ENCODE assay signal across 18 cellular contexts in the genomic region with DNA sequence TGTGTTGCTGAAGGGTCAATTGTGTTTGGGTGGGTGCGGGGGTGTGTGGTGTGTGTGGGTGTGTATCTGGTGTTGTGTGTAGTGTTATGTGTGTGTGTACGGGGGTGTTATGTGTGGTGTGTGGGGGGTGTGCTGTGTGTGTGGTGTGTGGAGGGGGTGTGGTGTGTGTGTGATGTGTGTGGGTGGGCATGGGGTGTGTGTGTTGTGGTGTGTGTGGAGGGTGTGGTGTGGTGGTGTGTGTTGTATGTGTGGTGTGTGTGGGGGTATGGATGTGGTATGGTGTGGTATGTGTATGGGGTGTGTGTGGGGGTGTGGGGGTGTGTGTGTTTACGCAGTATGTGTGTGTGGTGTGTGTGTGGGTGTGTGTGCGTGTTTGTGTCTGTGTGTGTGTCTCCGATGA.
DNase-seq lines count a peak whose midpoint lies in the region; ATAC-seq, FAIRE-seq and TF ChIP-seq lines count a peak whose summit lies in the region.
"Had no signal": no experiment of that assay in that cellular context is flagged by ENCODE, and none has a peak within 500 bp of the region (broad histone marks: within the 10 kb centered on the region; RNA-seq: fewer than 3 reads in every experiment).

No MANE protein-coding gene starts in this region.

- peaks cover 4% of the 10 kb centered on the region for H3K9me3 Mint-ChIP-seq in stimulated activated memory B cell treated with anti-CD40 and anti-IgM and Interleukin-4, amounts not matched to agents 10 μg/mL and 1 μg/mL and 100 μg/mL, for 72 hours
- H3K9me3 Mint-ChIP-seq: CD14-positive monocyte had no signal

- TF ChIP-seq POLR2A in K562 (conservative IDR thresholded peaks at IDR 0.05) (no peak), breast epithelium (IDR thresholded peaks at IDR 0.05) (no peak)

- TF ChIP-seq EP300 in K562 (IDR thresholded peaks at IDR 0.05; ENCODE audit: low read length): no peak

- no peak overlapping the region for H3K9ac ChIP-seq in K562 (ENCODE audit: insufficient read depth in 1 of 2, low read depth in 2 of 2, low read length in 2 of 2)
- H3K9ac ChIP-seq: BLaER1 had no signal

- in situ Hi-C loops in K562 (cut with MboI): no loop called here

- POLR2A ChIA-PET in HEK293 (lab: Yijun Ruan, JAX) (no interaction called here), K562 (lab: Yijun Ruan, JAX) (no interaction called here)

- no peak overlapping the region for H2AFZ ChIP-seq in K562 (ENCODE audit: low read depth, low read length)
- H2AFZ ChIP-seq: GM23338 had no signal

- DNase-seq in K562 (ENCODE audit: extremely low read depth in 1 of 4, low spot score in 3 of 4): no peak
- no peak for DNase-seq in NCI-H2107 treated with DMSO at 0.1 percent for 48 hours (lab: John Stamatoyannopoulos, UW; ENCODE audit: unreplicated experiment)
- no peak for DNase-seq in breast epithelium (ENCODE audit: low spot score in 2 of 2)
- DNase-seq in foreskin fibroblast: no peak
- DNase-seq in stimulated activated CD4-positive, alpha-beta T cell treated with anti-CD3 and anti-CD28 coated beads, Interleukin-4, amount 100 ng/mL, for 24 hours: no peak
- DNase-seq: CD4-positive, alpha-beta memory T cell; DMS153; DMS79; GDM1; H7; KBM-7 had no signal

- H3K4me2 ChIP-seq in K562 (ENCODE audit: insufficient read depth, low read length): no peak overlapping the region
- H3K4me2 ChIP-seq: BLaER1, GM23338 had no signal

- intact Hi-C loops in K562 (cut with micrococcal nuclease): no loop called here
- intact Hi-C loops in breast epithelium (cut with DNase I; ENCODE audit: low total_unique reads): no loop called here

- FAIRE-seq in K562 (lab: Jason Lieb, UNC): peak; percentile 54
- FAIRE-seq: A204.1 had no signal

- H4K20me1 ChIP-seq in K562 (replicated peaks; ENCODE audit: control insufficient read depth, insufficient read depth, low read length): no peaks in the 10 kb centered on the region
- H4K20me1 ChIP-seq: BLaER1 had no signal

- BruUV-seq in K562 (replicated peaks; lab: Mats Ljungman, UMichigan): no TSS peak

- H3K4me1 ChIP-seq in HEK293 (ENCODE audit: control insufficient read depth, insufficient read depth, low read length) (no peaks in the 10 kb centered on the region), K562 (replicated peaks in 1 of 2; ENCODE audit: control insufficient read depth in 2 of 2, insufficient read depth in 2 of 2, low read length in 2 of 2) (no peaks in the 10 kb centered on the region), breast epithelium (no peaks in the 10 kb centered on the region)
- H3K4me1 ChIP-seq: BLaER1 had no signal

- 7% methylated on average over 3 of the region's 5 CpGs for WGBS in K562 (ENCODE audit: insufficient coverage, low coverage, missing lambda C conversion rate)

- no peak for ATAC-seq in K562
- ATAC-seq in stimulated activated memory B cell treated with anti-CD40 and anti-IgM and Interleukin-4, amounts not matched to agents 10 μg/mL and 1 μg/mL and 100 μg/mL, for 72 hours: peak; percentile 48
- ATAC-seq: GM23338, HCT116 had no signal

- H3K27ac Mint-ChIP-seq in stimulated activated memory B cell treated with anti-CD40 and anti-IgM and Interleukin-4, amounts not matched to agents 10 μg/mL and 1 μg/mL and 100 μg/mL, for 72 hours: no peak overlapping the region
- H3K27ac Mint-ChIP-seq: CD14-positive monocyte; CD4-positive, alpha-beta memory T cell; GM23338 had no signal

- no peaks in the 10 kb centered on the region for H3K36me3 Mint-ChIP-seq in stimulated activated memory B cell treated with anti-CD40 and anti-IgM and Interleukin-4, amounts not matched to agents 10 μg/mL and 1 μg/mL and 100 μg/mL, for 72 hours
- H3K36me3 Mint-ChIP-seq: CD14-positive monocyte; CD4-positive, alpha-beta memory T cell had no signal

- H3K4me3 Mint-ChIP-seq in stimulated activated memory B cell treated with anti-CD40 and anti-IgM and Interleukin-4, amounts not matched to agents 10 μg/mL and 1 μg/mL and 100 μg/mL, for 72 hours: no peak overlapping the region
- H3K4me3 Mint-ChIP-seq: CD14-positive monocyte; CD4-positive, alpha-beta memory T cell; GM23338 had no signal

- no peaks in the 10 kb centered on the region for H3K36me3 ChIP-seq in HEK293 (ENCODE audit: control insufficient read depth in 2 of 2, insufficient read depth in 1 of 2, low read length in 2 of 2)
- no peaks in the 10 kb centered on the region for H3K36me3 ChIP-seq in K562 (ENCODE audit: control insufficient read depth, insufficient read depth, low read length)
- H3K36me3 ChIP-seq in breast epithelium: no peaks in the 10 kb centered on the region
- H3K36me3 ChIP-seq: BLaER1 had no signal

- H3K27ac ChIP-seq in HEK293 (ENCODE audit: extremely low read depth, low read depth, low read length) (no peak overlapping the region), K562 (ENCODE audit: extremely low read depth, low read depth, low read length) (no peak overlapping the region), breast epithelium (no peak overlapping the region)
- H3K27ac ChIP-seq: BLaER1 had no signal

- no peaks in the 10 kb centered on the region for H3K9me1 ChIP-seq in K562 (ENCODE audit: control insufficient read depth, insufficient read depth, low read length)

- no peaks in the 10 kb centered on the region for H3K9me3 ChIP-seq in HEK293 (ENCODE audit: control insufficient read depth, insufficient read depth, low read depth, low read length)
- no peaks in the 10 kb centered on the region for H3K9me3 ChIP-seq in K562 (replicated peaks; ENCODE audit: control insufficient read depth, insufficient read depth, low read depth, low read length)
- no peaks in the 10 kb centered on the region for H3K9me3 ChIP-seq in breast epithelium
- H3K9me3 ChIP-seq: BLaER1 had no signal

- H3K27me3 Mint-ChIP-seq in stimulated activated memory B cell treated with anti-CD40 and anti-IgM and Interleukin-4, amounts not matched to agents 10 μg/mL and 1 μg/mL and 100 μg/mL, for 72 hours: peaks cover 36% of the 10 kb centered on the region

- CTCF ChIA-PET in HEK293 (lab: Yijun Ruan, JAX) (no interaction called here), K562 (lab: Yijun Ruan, JAX; ENCODE audit: low intra/inter-chr PET ratio) (no interaction called here)

- TF ChIP-seq CTCF in HEK293 (tag by site-specific recombination; IDR thresholded peaks at IDR 0.05) (no peak), K562 (IDR thresholded peaks at IDR 0.05 in 2 of 3, conservative IDR thresholded peaks at IDR 0.05 in 1 of 3; ENCODE audit: insufficient read depth in 2 of 3, low read depth in 1 of 3, low read length in 3 of 3) (no peak), breast epithelium (IDR thresholded peaks at IDR 0.05) (no peak), foreskin fibroblast (IDR thresholded peaks at IDR 0.05; ENCODE audit: low read depth, low read length) (no peak)

- H3K4me3 ChIP-seq in HEK293 (ENCODE audit: low read depth, low read length) (no peak overlapping the region), K562 (no peak overlapping the region), breast epithelium (no peak overlapping the region), foreskin fibroblast (ENCODE audit: low read depth in 1 of 2, low read length in 2 of 2) (no peak overlapping the region)
- H3K4me3 ChIP-seq: BLaER1, GM23338 had no signal

- H3K79me2 ChIP-seq in K562 (ENCODE audit: control insufficient read depth, insufficient read depth, low read length): no peaks in the 10 kb centered on the region

- H3K4me1 Mint-ChIP-seq in stimulated activated memory B cell treated with anti-CD40 and anti-IgM and Interleukin-4, amounts not matched to agents 10 μg/mL and 1 μg/mL and 100 μg/mL, for 72 hours: no peaks in the 10 kb centered on the region
- H3K4me1 Mint-ChIP-seq: CD14-positive monocyte; CD4-positive, alpha-beta memory T cell had no signal

- H3K27me3 ChIP-seq in K562 (ENCODE audit: control insufficient read depth in 2 of 2, insufficient read depth in 2 of 2, low read length in 2 of 2) (peaks cover 2 to 4% of the 10 kb centered on the region in 2 experiments; a peak in 2 of 5 replicates), breast epithelium (no peaks in the 10 kb centered on the region)
- H3K27me3 ChIP-seq: BLaER1 had no signal

- TF ChIP-seq RAD21 in K562 (CRISPR knock-in tag; conservative IDR thresholded peaks at IDR 0.05 in 1 of 2, IDR thresholded peaks at IDR 0.05 in 1 of 2): no peak

TF ChIP-seq in HEK293, 187 proteins besides CTCF, POLR2A, EP300 and RAD21:
- TF ChIP-seq ZNF830 (tag by site-specific recombination; IDR thresholded peaks at IDR 0.05; ENCODE audit: low read depth) (no peak), EGR2 (tag by site-specific recombination; IDR thresholded peaks at IDR 0.05; ENCODE audit: low read depth) (peak; percentile 99), HOXC10 (CRISPR knock-in tag; IDR thresholded peaks at IDR 0.05) (no peak), ZNF510 (tag by site-specific recombination; IDR thresholded peaks at IDR 0.05; ENCODE audit: insufficient replicate concordance) (no peak), ZNF132 (tag by site-specific recombination; IDR thresholded peaks at IDR 0.05; ENCODE audit: borderline replicate concordance) (no peak), ZFHX2 (tag by site-specific recombination; conservative IDR thresholded peaks at IDR 0.05) (peak; percentile 96), ZNF404 (tag by site-specific recombination; IDR thresholded peaks at IDR 0.05) (no peak), ZNF23 (tag by site-specific recombination; IDR thresholded peaks at IDR 0.05; ENCODE audit: borderline replicate concordance) (no peak), ZNF48 (tag by site-specific recombination; IDR thresholded peaks at IDR 0.05) (no peak), ZNF544 (tag by site-specific recombination; IDR thresholded peaks at IDR 0.05) (no peak)

TF ChIP-seq in K562, 482 proteins besides CTCF, POLR2A, EP300 and RAD21 (continues in another document):
- TF ChIP-seq XRCC4 (IDR thresholded peaks at IDR 0.05; ENCODE audit: extremely low read depth, insufficient read depth, insufficient read length) (no peak), EGR1 (conservative IDR thresholded peaks at IDR 0.05) (peak; percentile 54), OTX1 (CRISPR knock-in tag; IDR thresholded peaks at IDR 0.05) (0 out of 2 replicates have a peak, but pooled peaks have one; percentile 20)
- TF ChIP-seq, protein P1, sequence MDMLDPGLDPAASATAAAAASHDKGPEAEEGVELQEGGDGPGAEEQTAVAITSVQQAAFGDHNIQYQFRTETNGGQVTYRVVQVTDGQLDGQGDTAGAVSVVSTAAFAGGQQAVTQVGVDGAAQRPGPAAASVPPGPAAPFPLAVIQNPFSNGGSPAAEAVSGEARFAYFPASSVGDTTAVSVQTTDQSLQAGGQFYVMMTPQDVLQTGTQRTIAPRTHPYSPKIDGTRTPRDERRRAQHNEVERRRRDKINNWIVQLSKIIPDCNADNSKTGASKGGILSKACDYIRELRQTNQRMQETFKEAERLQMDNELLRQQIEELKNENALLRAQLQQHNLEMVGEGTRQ (CRISPR knock-in tag; IDR thresholded peaks at IDR 0.05): no peak
